Comparison of ENCODE assay signal across 8 cellular contexts in genomic region chr3:141940204-141940776, GRCh38.
DNase-seq lines count a peak whose midpoint lies in the region; TF ChIP-seq lines count a peak whose summit lies in the region.

No MANE protein-coding gene starts in this region.

- peak; percentile 53 for DNase-seq in ELF-1 (ENCODE audit: low read depth, low spot score)
- peak; percentile 40 for DNase-seq in NCI-H1436 treated with DMSO at 0.1 percent for 48 hours (lab: John Stamatoyannopoulos, UW)
- DNase-seq in activated T-cell treated with anti-CD3 and anti-CD28 coated beads, Interleukin-2, amount 50 U/mL, for 24 hours = peak; percentile 48
- DNase-seq in glutamatergic neuron = peak; percentile 69
- DNase-seq in stimulated activated CD8-positive, alpha-beta memory T cell treated with anti-CD3 and anti-CD28 coated beads, Interleukin-4, amount 100 ng/mL, for 24 hours (ENCODE audit: low read depth) = peak; percentile 5
- no peak for DNase-seq in CD14-positive monocyte (ENCODE audit: low spot score)
- no peak for DNase-seq in NCI-H187 (lab: John Stamatoyannopoulos, UW)
- DNase-seq in SK-N-DZ (ENCODE audit: low spot score) = no peak

- no peaks in the 10 kb centered on the region for H3K36me3 Mint-ChIP-seq in activated T-cell treated with anti-CD3 and anti-CD28 coated beads, Interleukin-2, amount 50 U/mL, for 24 hours (ENCODE audit: low read depth)
- H3K36me3 Mint-ChIP-seq in glutamatergic neuron (ENCODE audit: unreplicated experiment) = no peaks in the 10 kb centered on the region
- no peaks in the 10 kb centered on the region for H3K36me3 Mint-ChIP-seq in CD14-positive monocyte

- H3K27ac Mint-ChIP-seq in activated T-cell treated with anti-CD3 and anti-CD28 coated beads, Interleukin-2, amount 50 U/mL, for 24 hours = peak overlapping the region; percentile 86
- H3K27ac Mint-ChIP-seq in glutamatergic neuron (ENCODE audit: unreplicated experiment) = peak overlapping the region; percentile 89
- peak overlapping the region in 3 of 7 donors; percentile 33 to 50 (median 33) for H3K27ac Mint-ChIP-seq in CD14-positive monocyte

- H3K4me3 Mint-ChIP-seq in activated T-cell treated with anti-CD3 and anti-CD28 coated beads, Interleukin-2, amount 50 U/mL, for 24 hours = peak overlapping the region; percentile 36
- H3K4me3 Mint-ChIP-seq in glutamatergic neuron (ENCODE audit: unreplicated experiment) (peak overlapping the region; percentile 25), CD14-positive monocyte (no peak overlapping the region)

- H3K27me3 Mint-ChIP-seq in activated T-cell treated with anti-CD3 and anti-CD28 coated beads, Interleukin-2, amount 50 U/mL, for 24 hours = no peaks in the 10 kb centered on the region
- H3K27me3 Mint-ChIP-seq in glutamatergic neuron (ENCODE audit: unreplicated experiment) = peaks cover 3% of the 10 kb centered on the region
- H3K27me3 Mint-ChIP-seq in CD14-positive monocyte (ENCODE audit: low read depth in 3 of 3) = peaks cover 0 to 5% (median 3%) of the 10 kb centered on the region in 3 donors

- TF ChIP-seq CTCF in glutamatergic neuron (IDR thresholded peaks at IDR 0.05; ENCODE audit: partially characterized antibody, unreplicated experiment) (no peak), CD14-positive monocyte (IDR thresholded peaks at IDR 0.05) (no peak)

- intact Hi-C loops in CD14-positive monocyte (cut with micrococcal nuclease) = no loop called here

- no peaks in the 10 kb centered on the region for H3K9me3 Mint-ChIP-seq in activated T-cell treated with anti-CD3 and anti-CD28 coated beads, Interleukin-2, amount 50 U/mL, for 24 hours
- H3K9me3 Mint-ChIP-seq in glutamatergic neuron (ENCODE audit: unreplicated experiment) = peaks cover 2% of the 10 kb centered on the region
- H3K9me3 Mint-ChIP-seq in CD14-positive monocyte = peaks cover 0 to 7% (median 0%) of the 10 kb centered on the region in 7 donors

- H3K4me1 Mint-ChIP-seq in activated T-cell treated with anti-CD3 and anti-CD28 coated beads, Interleukin-2, amount 50 U/mL, for 24 hours (ENCODE audit: low read depth) = peaks cover 20% of the 10 kb centered on the region
- peaks cover 9% of the 10 kb centered on the region for H3K4me1 Mint-ChIP-seq in glutamatergic neuron (ENCODE audit: low read depth, unreplicated experiment)
- H3K4me1 Mint-ChIP-seq in CD14-positive monocyte = peaks cover 18% of the 10 kb centered on the region

Comparison
In these comparisons a context has a peak if more than half of its experiments do, and no peak if none do; other contexts are left out.
1. DNase-seq: peak in ELF-1 (single experiment), NCI-H1436 treated with DMSO at 0.1 percent for 48 hours (single experiment), activated T-cell treated with anti-CD3 and anti-CD28 coated beads, Interleukin-2, amount 50 U/mL, for 24 hours (single experiment), glutamatergic neuron (single experiment) and stimulated activated CD8-positive, alpha-beta memory T cell treated with anti-CD3 and anti-CD28 coated beads, Interleukin-4, amount 100 ng/mL, for 24 hours (single experiment); none in CD14-positive monocyte (single experiment), NCI-H187 (0 of 2) and SK-N-DZ (single experiment).
2. H3K4me3 Mint-ChIP-seq: peak in activated T-cell treated with anti-CD3 and anti-CD28 coated beads, Interleukin-2, amount 50 U/mL, for 24 hours (single experiment) and glutamatergic neuron (single experiment); none in CD14-positive monocyte (0 of 2).